In genomic region chr2:100893753-100894530, GRCh38 we compare ENCODE assay signal across 13 cellular contexts.
DNase-seq lines count a peak whose midpoint lies in the region; ATAC-seq lines count a peak whose summit lies in the region.
"Had no signal": no experiment of that assay in that cellular context is flagged by ENCODE, and none has a peak within 500 bp of the region (broad histone marks: within the 10 kb centered on the region; RNA-seq: fewer than 3 reads in every experiment).

No MANE protein-coding gene starts in this region.

- DNase-seq in ELR (ENCODE audit: low read depth) (peak; percentile 63), SK-MEL-5 (ENCODE audit: low read depth, low spot score) (peak; percentile 68), lung microvascular endothelial cell (ENCODE audit: low read depth in 2 of 2) (peak; percentile 86 to 87), NCI-H1694 treated with DMSO at 0.1 percent for 48 hours (lab: John Stamatoyannopoulos, UW) (no peak), SKM-1 (lab: John Stamatoyannopoulos, UW; ENCODE audit: unreplicated experiment) (no peak), COLO829 (ENCODE audit: low spot score) (no peak)
- DNase-seq: DMS153; Kasumi-1; kidney glomerular epithelial cell; NCI-H526 treated with DMSO at 0.1 percent for 48 hours; stimulated activated CD4-positive, alpha-beta T cell treated with anti-CD3 and anti-CD28 coated beads, Interleukin-4, amount 100 ng/mL, for 4 hours had no signal

- ATAC-seq in GM21723 (IDR thresholded peaks at IDR 0.05; ENCODE audit: unreplicated experiment) (peak; percentile 54), HG03045 (IDR thresholded peaks at IDR 0.05; ENCODE audit: unreplicated experiment) (no peak)

- in situ Hi-C loops in SK-MEL-5 (cut with HindIII; ENCODE audit: low pct_unique_long_range_greater_than_20kb, low sequenced_read_pairs), result no loop called here

Comparison
In these comparisons a context has a peak if more than half of its experiments do, and no peak if none do; other contexts are left out.
1. DNase-seq: peak in ELR (single experiment), SK-MEL-5 (single experiment) and lung microvascular endothelial cell (2 of 2); none in NCI-H1694 treated with DMSO at 0.1 percent for 48 hours (single experiment), SKM-1 (single experiment) and COLO829 (single experiment).